33 cellular contexts compared by ENCODE assay signal in the genomic region with DNA sequence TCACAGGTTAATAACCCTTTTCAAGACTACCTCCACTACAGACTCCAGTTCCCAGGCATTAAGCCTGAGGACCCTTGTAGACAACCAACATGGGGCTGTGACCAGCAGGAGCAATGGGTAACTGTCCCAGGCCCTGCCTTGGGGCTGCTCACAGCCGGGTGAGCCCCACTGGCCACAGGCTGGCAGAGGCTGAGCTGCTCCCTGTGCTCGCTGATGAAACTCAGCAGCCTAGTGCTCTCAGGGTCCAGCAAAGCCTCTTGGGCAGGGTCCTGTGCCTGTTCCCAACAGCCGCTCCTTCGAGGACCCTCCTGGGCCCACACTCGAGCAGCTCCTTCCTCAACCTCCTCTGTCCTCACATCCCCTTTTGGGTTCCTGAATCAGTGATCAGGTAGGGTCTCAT.
"Had no signal": no experiment of that assay in that cellular context is flagged by ENCODE, and none has a peak within 500 bp of the region (broad histone marks: within the 10 kb centered on the region; RNA-seq: fewer than 3 reads in every experiment).

No MANE protein-coding gene starts in this region.

- H3K4me3 Mint-ChIP-seq: activated B cell treated with CpG ODN at 0.5 μM for 24 hours; activated CD4-positive, alpha-beta memory T cell treated with anti-CD3 and anti-CD28 coated beads for 36 hours; activated naive CD4-positive, alpha-beta T cell treated with anti-CD3 and anti-CD28 coated beads for 36 hours; activated T-cell treated with anti-CD3 and anti-CD28 coated beads, Interleukin-2, amount 50 U/mL, for 4 hours; activated T-helper 1 cell treated with anti-CD3 and anti-CD28 coated beads, Interleukin-12 subunit alpha, Interleukin-12 subunit beta, Interleukin-2, Interleukin-4 antibody, amounts not matched to agents 30 ng/mL and 10 ng/mL and 1 ng/mL, durations not matched to agents 14 hours and 24 hours and 36 hours had no signal

- H3K9me3 ChIP-seq: adrenal gland, body of pancreas, MG63 had no signal

- H3K36me3 Mint-ChIP-seq: activated CD4-positive, alpha-beta memory T cell treated with anti-CD3 and anti-CD28 coated beads for 36 hours; activated naive CD4-positive, alpha-beta T cell treated with anti-CD3 and anti-CD28 coated beads, Interleukin-2, amount 50 U/mL, for 72 hours had no signal

- H3K4me1 ChIP-seq: adrenal gland had no signal

- DNase-seq: activated B cell treated with CpG ODN at 0.5 μM for 24 hours; activated CD4-positive, alpha-beta memory T cell treated with anti-CD3 and anti-CD28 coated beads for 36 hours; activated CD4-positive, alpha-beta T cell treated with anti-CD3 and anti-CD28 coated beads for 4 hours; activated CD4-positive, alpha-beta T cell treated with anti-CD3 and anti-CD28 coated beads, Interleukin-2, amount 50 U/mL, for 1 hour; activated CD4-positive, CD25-positive, alpha-beta regulatory T cell treated with anti-CD3 and anti-CD28 coated beads, Interleukin-2, amount 50 U/mL, for 72 hours; activated CD8-positive, alpha-beta memory T cell treated with anti-CD3 and anti-CD28 coated beads, Interleukin-2, amount 50 U/mL, for 4 hours; activated gamma-delta T cell treated with Interleukin-2 at 50 U/mL for 16 hours; activated naive CD4-positive, alpha-beta T cell treated with anti-CD3 and anti-CD28 coated beads for 36 hours; activated T-cell treated with anti-CD3 and anti-CD28 coated beads for 4 hours; activated T-cell treated with anti-CD3 and anti-CD28 coated beads, Interleukin-2, amount 50 U/mL, for 4 hours; adrenal gland; caudate nucleus; cerebellar nuclear complex; MG63; NCI-H1048; NCI-H1105 treated with DMSO at 0.1 percent for 48 hours; NCI-H1436; NCI-H1694; NCI-H1930; NCI-H2081 treated with DMSO at 0.1 percent for 48 hours; NCI-H345; NCI-H524 treated with DMSO at 0.1 percent for 48 hours; PC-9; SIG-M5; SW 1271; T-helper 1 cell; T-helper 2 cell; T-helper 9 cell had no signal

- ATAC-seq: activated naive CD4-positive, alpha-beta T cell treated with anti-CD3 and anti-CD28 coated beads, Interleukin-2, amount 50 U/mL, for 72 hours; activated T-cell treated with anti-CD3 and anti-CD28 coated beads, Interleukin-2, amount 50 U/mL, for 4 hours; body of pancreas; Right ventricle myocardium inferior had no signal

- H3K4me3 ChIP-seq: adrenal gland, body of pancreas, MG63, PC-9 had no signal

- H3K9me3 Mint-ChIP-seq: activated B cell treated with CpG ODN at 0.5 μM for 24 hours; activated CD4-positive, alpha-beta memory T cell treated with anti-CD3 and anti-CD28 coated beads for 36 hours; activated naive CD4-positive, alpha-beta T cell treated with anti-CD3 and anti-CD28 coated beads for 36 hours; activated naive CD4-positive, alpha-beta T cell treated with anti-CD3 and anti-CD28 coated beads, Interleukin-2, amount 50 U/mL, for 72 hours; activated T-cell treated with anti-CD3 and anti-CD28 coated beads, Interleukin-2, amount 50 U/mL, for 4 hours; activated T-helper 1 cell treated with anti-CD3 and anti-CD28 coated beads, Interleukin-12 subunit alpha, Interleukin-12 subunit beta, Interleukin-2, Interleukin-4 antibody, amounts not matched to agents 30 ng/mL and 10 ng/mL and 1 ng/mL, durations not matched to agents 14 hours and 24 hours and 36 hours had no signal

- H3K27me3 ChIP-seq: adrenal gland, body of pancreas had no signal

- H3K36me3 ChIP-seq: adrenal gland, MG63 had no signal

- H3K27ac Mint-ChIP-seq: activated B cell treated with CpG ODN at 0.5 μM for 24 hours; activated CD4-positive, alpha-beta memory T cell treated with anti-CD3 and anti-CD28 coated beads for 36 hours; activated naive CD4-positive, alpha-beta T cell treated with anti-CD3 and anti-CD28 coated beads for 36 hours; activated naive CD4-positive, alpha-beta T cell treated with anti-CD3 and anti-CD28 coated beads, Interleukin-2, amount 50 U/mL, for 72 hours; activated T-helper 1 cell treated with anti-CD3 and anti-CD28 coated beads, Interleukin-12 subunit alpha, Interleukin-12 subunit beta, Interleukin-2, Interleukin-4 antibody, amounts not matched to agents 30 ng/mL and 10 ng/mL and 1 ng/mL, durations not matched to agents 14 hours and 24 hours and 36 hours had no signal

- H3K4me2 ChIP-seq: PC-9 had no signal

- H3K27me3 Mint-ChIP-seq: activated B cell treated with CpG ODN at 0.5 μM for 24 hours had no signal

- H2AFZ ChIP-seq: PC-9 had no signal

- H3K27ac ChIP-seq: adrenal gland, body of pancreas, PC-9, RWPE1 had no signal
